Comparison of ENCODE assay signal across 1 cellular context in the genomic region with DNA sequence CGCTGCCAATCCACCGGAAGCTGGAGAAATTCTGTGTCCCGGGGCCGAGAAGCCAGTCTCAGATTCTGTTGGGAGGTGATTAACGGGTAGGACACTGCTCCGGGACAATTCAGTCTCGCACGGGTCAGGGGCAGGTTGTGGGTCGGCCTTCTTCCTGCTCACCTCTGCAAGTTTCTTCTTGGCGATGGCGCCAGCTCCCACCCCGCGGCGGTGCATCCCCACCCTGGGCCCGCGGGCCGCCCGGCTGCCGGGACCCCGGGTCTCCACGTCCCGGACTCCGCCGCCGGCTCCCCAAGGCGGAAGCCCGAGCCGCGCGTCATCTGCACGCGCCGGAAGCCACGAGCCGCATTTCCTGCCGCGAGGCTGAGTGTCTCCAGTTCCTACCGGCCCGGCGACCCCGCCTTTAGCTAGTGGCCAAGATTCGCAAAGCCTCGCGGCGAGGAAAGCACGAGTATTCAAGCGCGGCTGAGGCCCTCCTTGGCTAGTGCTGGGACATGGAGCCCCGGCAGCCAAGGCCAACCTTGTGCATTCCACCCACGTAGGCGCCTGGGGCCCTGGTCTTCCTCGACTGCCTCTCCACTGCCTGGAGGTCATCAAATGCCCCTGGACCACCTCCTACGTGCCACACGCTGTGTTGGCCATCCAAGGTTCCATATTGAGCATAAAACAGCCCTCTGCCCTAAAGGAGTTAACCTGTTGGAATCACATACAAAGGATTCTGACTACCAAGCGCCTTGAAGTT.
TF ChIP-seq lines count a peak whose summit lies in the region.

A gene with protein sequence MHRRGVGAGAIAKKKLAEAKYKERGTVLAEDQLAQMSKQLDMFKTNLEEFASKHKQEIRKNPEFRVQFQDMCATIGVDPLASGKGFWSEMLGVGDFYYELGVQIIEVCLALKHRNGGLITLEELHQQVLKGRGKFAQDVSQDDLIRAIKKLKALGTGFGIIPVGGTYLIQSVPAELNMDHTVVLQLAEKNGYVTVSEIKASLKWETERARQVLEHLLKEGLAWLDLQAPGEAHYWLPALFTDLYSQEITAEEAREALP (minus strand): TSS at position 324 of the 742 bp plus-strand sequence. CDS start 108 bp downstream, at position 216.

TF ChIP-seq in HepG2, 621 proteins besides CTCF, POLR2A, EP300 and RAD21 (continued from another document and continues in another):
- TF ChIP-seq, protein P1, sequence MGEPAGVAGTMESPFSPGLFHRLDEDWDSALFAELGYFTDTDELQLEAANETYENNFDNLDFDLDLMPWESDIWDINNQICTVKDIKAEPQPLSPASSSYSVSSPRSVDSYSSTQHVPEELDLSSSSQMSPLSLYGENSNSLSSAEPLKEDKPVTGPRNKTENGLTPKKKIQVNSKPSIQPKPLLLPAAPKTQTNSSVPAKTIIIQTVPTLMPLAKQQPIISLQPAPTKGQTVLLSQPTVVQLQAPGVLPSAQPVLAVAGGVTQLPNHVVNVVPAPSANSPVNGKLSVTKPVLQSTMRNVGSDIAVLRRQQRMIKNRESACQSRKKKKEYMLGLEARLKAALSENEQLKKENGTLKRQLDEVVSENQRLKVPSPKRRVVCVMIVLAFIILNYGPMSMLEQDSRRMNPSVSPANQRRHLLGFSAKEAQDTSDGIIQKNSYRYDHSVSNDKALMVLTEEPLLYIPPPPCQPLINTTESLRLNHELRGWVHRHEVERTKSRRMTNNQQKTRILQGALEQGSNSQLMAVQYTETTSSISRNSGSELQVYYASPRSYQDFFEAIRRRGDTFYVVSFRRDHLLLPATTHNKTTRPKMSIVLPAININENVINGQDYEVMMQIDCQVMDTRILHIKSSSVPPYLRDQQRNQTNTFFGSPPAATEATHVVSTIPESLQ (CRISPR knock-in tag; conservative IDR thresholded peaks at IDR 0.05): no peak
- TF ChIP-seq ATAD3A (CRISPR knock-in tag; IDR thresholded peaks at IDR 0.05) (no peak), RXRA (CRISPR knock-in tag; IDR thresholded peaks at IDR 0.05) (peak; percentile 89), RARG (CRISPR knock-in tag; IDR thresholded peaks at IDR 0.05; ENCODE audit: low read depth) (no peak), ATRX (CRISPR knock-in tag; IDR thresholded peaks at IDR 0.05; ENCODE audit: borderline replicate concordance) (no peak), ETV6 (CRISPR knock-in tag; conservative IDR thresholded peaks at IDR 0.05) (peak; percentile 93), ZSCAN30 (CRISPR knock-in tag; IDR thresholded peaks at IDR 0.05) (no peak; the same call in 1 of the 2 replicates), KMT2B (CRISPR knock-in tag; IDR thresholded peaks at IDR 0.05) (peak; percentile 98), ZNF430 (CRISPR knock-in tag; IDR thresholded peaks at IDR 0.05) (no peak), CBX1 (IDR thresholded peaks at IDR 0.05; ENCODE audit: low read depth) (peak; percentile 86), FOXA1 (IDR thresholded peaks at IDR 0.05) (no peak), FOXA1 (CRISPR knock-in tag; IDR thresholded peaks at IDR 0.05) (no peak; the same call in 1 of the 2 replicates), ZNF773 (CRISPR knock-in tag; IDR thresholded peaks at IDR 0.05; ENCODE audit: borderline replicate concordance) (peak; percentile 62; the same call in 1 of the 2 replicates), DMAP1 (CRISPR knock-in tag; IDR thresholded peaks at IDR 0.05) (peak; percentile 99), ZFP41 (CRISPR knock-in tag; IDR thresholded peaks at IDR 0.05; ENCODE audit: borderline replicate concordance) (peak; percentile 94), ZNF460 (CRISPR knock-in tag; IDR thresholded peaks at IDR 0.05; ENCODE audit: borderline replicate concordance) (peak; percentile 63; the same call in 1 of the 2 replicates), SNAPC2 (CRISPR knock-in tag; IDR thresholded peaks at IDR 0.05) (peak; percentile 81; the same call in 1 of the 2 replicates), RBAK (CRISPR knock-in tag; IDR thresholded peaks at IDR 0.05) (no peak), CBX2 (IDR thresholded peaks at IDR 0.05; ENCODE audit: low read depth, low read length) (no peak), CBX2 (CRISPR knock-in tag; IDR thresholded peaks at IDR 0.05; ENCODE audit: low read depth) (no peak), ZNF605 (CRISPR knock-in tag; IDR thresholded peaks at IDR 0.05) (no peak), ZNF782 (CRISPR knock-in tag; IDR thresholded peaks at IDR 0.05; ENCODE audit: borderline replicate concordance) (peak; percentile 99), ZMYM4 (CRISPR knock-in tag; IDR thresholded peaks at IDR 0.05) (peak; percentile 90), ZNF136 (CRISPR knock-in tag; IDR thresholded peaks at IDR 0.05; ENCODE audit: low read depth) (no peak; the same call in 1 of the 2 replicates), TOPORS (CRISPR knock-in tag; IDR thresholded peaks at IDR 0.05) (peak; percentile 99)
- TF ChIP-seq, protein P2, sequence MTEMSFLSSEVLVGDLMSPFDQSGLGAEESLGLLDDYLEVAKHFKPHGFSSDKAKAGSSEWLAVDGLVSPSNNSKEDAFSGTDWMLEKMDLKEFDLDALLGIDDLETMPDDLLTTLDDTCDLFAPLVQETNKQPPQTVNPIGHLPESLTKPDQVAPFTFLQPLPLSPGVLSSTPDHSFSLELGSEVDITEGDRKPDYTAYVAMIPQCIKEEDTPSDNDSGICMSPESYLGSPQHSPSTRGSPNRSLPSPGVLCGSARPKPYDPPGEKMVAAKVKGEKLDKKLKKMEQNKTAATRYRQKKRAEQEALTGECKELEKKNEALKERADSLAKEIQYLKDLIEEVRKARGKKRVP (CRISPR knock-in tag; IDR thresholded peaks at IDR 0.05): peak in 1 of 2 experiments; percentile 52; a peak in 2 of 4 replicates
- TF ChIP-seq, protein P3, sequence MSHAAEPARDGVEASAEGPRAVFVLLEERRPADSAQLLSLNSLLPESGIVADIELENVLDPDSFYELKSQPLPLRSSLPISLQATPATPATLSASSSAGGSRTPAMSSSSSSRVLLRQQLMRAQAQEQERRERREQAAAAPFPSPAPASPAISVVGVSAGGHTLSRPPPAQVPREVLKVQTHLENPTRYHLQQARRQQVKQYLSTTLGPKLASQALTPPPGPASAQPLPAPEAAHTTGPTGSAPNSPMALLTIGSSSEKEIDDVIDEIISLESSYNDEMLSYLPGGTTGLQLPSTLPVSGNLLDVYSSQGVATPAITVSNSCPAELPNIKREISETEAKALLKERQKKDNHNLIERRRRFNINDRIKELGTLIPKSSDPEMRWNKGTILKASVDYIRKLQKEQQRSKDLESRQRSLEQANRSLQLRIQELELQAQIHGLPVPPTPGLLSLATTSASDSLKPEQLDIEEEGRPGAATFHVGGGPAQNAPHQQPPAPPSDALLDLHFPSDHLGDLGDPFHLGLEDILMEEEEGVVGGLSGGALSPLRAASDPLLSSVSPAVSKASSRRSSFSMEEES (CRISPR knock-in tag; IDR thresholded peaks at IDR 0.05): peak; percentile 57
- TF ChIP-seq, protein P4, sequence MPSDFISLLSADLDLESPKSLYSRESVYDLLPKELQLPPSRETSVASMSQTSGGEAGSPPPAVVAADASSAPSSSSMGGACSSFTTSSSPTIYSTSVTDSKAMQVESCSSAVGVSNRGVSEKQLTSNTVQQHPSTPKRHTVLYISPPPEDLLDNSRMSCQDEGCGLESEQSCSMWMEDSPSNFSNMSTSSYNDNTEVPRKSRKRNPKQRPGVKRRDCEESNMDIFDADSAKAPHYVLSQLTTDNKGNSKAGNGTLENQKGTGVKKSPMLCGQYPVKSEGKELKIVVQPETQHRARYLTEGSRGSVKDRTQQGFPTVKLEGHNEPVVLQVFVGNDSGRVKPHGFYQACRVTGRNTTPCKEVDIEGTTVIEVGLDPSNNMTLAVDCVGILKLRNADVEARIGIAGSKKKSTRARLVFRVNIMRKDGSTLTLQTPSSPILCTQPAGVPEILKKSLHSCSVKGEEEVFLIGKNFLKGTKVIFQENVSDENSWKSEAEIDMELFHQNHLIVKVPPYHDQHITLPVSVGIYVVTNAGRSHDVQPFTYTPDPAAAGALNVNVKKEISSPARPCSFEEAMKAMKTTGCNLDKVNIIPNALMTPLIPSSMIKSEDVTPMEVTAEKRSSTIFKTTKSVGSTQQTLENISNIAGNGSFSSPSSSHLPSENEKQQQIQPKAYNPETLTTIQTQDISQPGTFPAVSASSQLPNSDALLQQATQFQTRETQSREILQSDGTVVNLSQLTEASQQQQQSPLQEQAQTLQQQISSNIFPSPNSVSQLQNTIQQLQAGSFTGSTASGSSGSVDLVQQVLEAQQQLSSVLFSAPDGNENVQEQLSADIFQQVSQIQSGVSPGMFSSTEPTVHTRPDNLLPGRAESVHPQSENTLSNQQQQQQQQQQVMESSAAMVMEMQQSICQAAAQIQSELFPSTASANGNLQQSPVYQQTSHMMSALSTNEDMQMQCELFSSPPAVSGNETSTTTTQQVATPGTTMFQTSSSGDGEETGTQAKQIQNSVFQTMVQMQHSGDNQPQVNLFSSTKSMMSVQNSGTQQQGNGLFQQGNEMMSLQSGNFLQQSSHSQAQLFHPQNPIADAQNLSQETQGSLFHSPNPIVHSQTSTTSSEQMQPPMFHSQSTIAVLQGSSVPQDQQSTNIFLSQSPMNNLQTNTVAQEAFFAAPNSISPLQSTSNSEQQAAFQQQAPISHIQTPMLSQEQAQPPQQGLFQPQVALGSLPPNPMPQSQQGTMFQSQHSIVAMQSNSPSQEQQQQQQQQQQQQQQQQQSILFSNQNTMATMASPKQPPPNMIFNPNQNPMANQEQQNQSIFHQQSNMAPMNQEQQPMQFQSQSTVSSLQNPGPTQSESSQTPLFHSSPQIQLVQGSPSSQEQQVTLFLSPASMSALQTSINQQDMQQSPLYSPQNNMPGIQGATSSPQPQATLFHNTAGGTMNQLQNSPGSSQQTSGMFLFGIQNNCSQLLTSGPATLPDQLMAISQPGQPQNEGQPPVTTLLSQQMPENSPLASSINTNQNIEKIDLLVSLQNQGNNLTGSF (CRISPR knock-in tag; IDR thresholded peaks at IDR 0.05): peak; percentile 91
- TF ChIP-seq, protein P5, sequence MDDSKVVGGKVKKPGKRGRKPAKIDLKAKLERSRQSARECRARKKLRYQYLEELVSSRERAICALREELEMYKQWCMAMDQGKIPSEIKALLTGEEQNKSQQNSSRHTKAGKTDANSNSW (CRISPR knock-in tag; IDR thresholded peaks at IDR 0.05; ENCODE audit: borderline replicate concordance): peak; percentile 83; the same call in 1 of the 2 replicates
- TF ChIP-seq, protein P6, sequence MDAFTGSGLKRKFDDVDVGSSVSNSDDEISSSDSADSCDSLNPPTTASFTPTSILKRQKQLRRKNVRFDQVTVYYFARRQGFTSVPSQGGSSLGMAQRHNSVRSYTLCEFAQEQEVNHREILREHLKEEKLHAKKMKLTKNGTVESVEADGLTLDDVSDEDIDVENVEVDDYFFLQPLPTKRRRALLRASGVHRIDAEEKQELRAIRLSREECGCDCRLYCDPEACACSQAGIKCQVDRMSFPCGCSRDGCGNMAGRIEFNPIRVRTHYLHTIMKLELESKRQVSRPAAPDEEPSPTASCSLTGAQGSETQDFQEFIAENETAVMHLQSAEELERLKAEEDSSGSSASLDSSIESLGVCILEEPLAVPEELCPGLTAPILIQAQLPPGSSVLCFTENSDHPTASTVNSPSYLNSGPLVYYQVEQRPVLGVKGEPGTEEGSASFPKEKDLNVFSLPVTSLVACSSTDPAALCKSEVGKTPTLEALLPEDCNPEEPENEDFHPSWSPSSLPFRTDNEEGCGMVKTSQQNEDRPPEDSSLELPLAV (CRISPR knock-in tag; conservative IDR thresholded peaks at IDR 0.05; ENCODE audit: low read depth): no peak
- TF ChIP-seq, protein P7, sequence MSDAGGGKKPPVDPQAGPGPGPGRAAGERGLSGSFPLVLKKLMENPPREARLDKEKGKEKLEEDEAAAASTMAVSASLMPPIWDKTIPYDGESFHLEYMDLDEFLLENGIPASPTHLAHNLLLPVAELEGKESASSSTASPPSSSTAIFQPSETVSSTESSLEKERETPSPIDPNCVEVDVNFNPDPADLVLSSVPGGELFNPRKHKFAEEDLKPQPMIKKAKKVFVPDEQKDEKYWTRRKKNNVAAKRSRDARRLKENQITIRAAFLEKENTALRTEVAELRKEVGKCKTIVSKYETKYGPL (CRISPR knock-in tag; IDR thresholded peaks at IDR 0.05): 0 out of 2 replicates have a peak, but pooled peaks have one; percentile 36
- TF ChIP-seq, protein P8, sequence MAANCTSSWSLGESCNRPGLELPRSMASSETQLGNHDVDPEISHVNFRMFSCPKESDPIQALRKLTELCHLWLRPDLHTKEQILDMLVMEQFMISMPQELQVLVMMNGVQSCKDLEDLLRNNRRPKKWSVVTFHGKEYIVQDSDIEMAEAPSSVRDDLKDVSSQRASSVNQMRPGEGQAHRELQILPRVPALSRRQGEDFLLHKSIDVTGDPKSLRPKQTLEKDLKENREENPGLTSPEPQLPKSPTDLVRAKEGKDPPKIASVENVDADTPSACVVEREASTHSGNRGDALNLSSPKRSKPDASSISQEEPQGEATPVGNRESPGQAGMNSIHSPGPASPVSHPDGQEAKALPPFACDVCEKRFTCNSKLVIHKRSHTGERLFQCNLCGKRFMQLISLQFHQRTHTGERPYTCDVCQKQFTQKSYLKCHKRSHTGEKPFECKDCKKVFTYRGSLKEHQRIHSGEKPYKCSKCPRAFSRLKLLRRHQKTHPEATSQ (CRISPR knock-in tag; IDR thresholded peaks at IDR 0.05; ENCODE audit: borderline replicate concordance): no peak
- TF ChIP-seq, protein P9, sequence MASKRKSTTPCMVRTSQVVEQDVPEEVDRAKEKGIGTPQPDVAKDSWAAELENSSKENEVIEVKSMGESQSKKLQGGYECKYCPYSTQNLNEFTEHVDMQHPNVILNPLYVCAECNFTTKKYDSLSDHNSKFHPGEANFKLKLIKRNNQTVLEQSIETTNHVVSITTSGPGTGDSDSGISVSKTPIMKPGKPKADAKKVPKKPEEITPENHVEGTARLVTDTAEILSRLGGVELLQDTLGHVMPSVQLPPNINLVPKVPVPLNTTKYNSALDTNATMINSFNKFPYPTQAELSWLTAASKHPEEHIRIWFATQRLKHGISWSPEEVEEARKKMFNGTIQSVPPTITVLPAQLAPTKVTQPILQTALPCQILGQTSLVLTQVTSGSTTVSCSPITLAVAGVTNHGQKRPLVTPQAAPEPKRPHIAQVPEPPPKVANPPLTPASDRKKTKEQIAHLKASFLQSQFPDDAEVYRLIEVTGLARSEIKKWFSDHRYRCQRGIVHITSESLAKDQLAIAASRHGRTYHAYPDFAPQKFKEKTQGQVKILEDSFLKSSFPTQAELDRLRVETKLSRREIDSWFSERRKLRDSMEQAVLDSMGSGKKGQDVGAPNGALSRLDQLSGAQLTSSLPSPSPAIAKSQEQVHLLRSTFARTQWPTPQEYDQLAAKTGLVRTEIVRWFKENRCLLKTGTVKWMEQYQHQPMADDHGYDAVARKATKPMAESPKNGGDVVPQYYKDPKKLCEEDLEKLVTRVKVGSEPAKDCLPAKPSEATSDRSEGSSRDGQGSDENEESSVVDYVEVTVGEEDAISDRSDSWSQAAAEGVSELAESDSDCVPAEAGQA (IDR thresholded peaks at IDR 0.05; ENCODE audit: low read depth): peak; percentile 90
- TF ChIP-seq, protein P9 (CRISPR knock-in tag; IDR thresholded peaks at IDR 0.05; ENCODE audit: borderline replicate concordance): peak; percentile 88
